ENCODE assay signal across 15 cellular contexts in genomic region chr6:36098920-36099647, GRCh38. TPM values are rescaled to one million over a fixed set of nuclear protein-coding genes. Genes with fewer than 3 reads are reported as not detected.
DNase-seq lines count a peak whose midpoint lies in the region; ATAC-seq, FAIRE-seq and TF ChIP-seq lines count a peak whose summit lies in the region.
"Had no signal": no experiment of that assay in that cellular context is flagged by ENCODE, and none has a peak within 500 bp of the region (broad histone marks: within the 10 kb centered on the region; RNA-seq: fewer than 3 reads in every experiment).

No MANE protein-coding gene starts in this region.

- no peaks in the 10 kb centered on the region for H3K9me3 Mint-ChIP-seq in CD8-positive, alpha-beta memory T cell

- ATAC-seq in HG03469 (IDR thresholded peaks at IDR 0.05; ENCODE audit: unreplicated experiment), result no peak

- no CpG with 5 or more reads among the region's 5 CpGs for WGBS in mesendoderm (ENCODE audit: extremely low coverage, insufficient coverage, low lambda C conversion rate)

- peak overlapping the region; percentile 12 for H3K4me3 ChIP-seq in CD8-positive, alpha-beta memory T cell (ENCODE audit: low read length)
- H3K4me3 ChIP-seq in choroid plexus epithelial cell (ENCODE audit: low read depth, low read length) (no peak overlapping the region), mesendoderm (ENCODE audit: low read length) (no peak overlapping the region)
- H3K4me3 ChIP-seq: colonic mucosa, SJSA1, thoracic aorta had no signal

- no peaks in the 10 kb centered on the region for H3K79me1 ChIP-seq in mesendoderm (ENCODE audit: low read length)

- H3K4me1 ChIP-seq in CD8-positive, alpha-beta memory T cell (ENCODE audit: insufficient read depth, low read length), result peaks cover 45% of the 10 kb centered on the region
- H3K4me1 ChIP-seq in mesendoderm (ENCODE audit: control insufficient read depth, low read depth, low read length), result peaks cover 8% of the 10 kb centered on the region
- H3K4me1 ChIP-seq: SJSA1 had no signal

- no peak overlapping the region for H3K18ac ChIP-seq in mesendoderm (ENCODE audit: low read length)

- no peak overlapping the region for H2BK15ac ChIP-seq in mesendoderm (replicated peaks; ENCODE audit: low read depth)

- no peaks in the 10 kb centered on the region for H3K9me3 ChIP-seq in CD8-positive, alpha-beta memory T cell (ENCODE audit: low read length)
- H3K9me3 ChIP-seq: colonic mucosa, SJSA1, thoracic aorta had no signal

- no peak for TF ChIP-seq POLR2A in GM12891 (IDR thresholded peaks at IDR 0.05; ENCODE audit: low read depth, low read length)

- POLR2A ChIA-PET in CD8-positive, alpha-beta memory T cell (lab: Charles Lee), result interaction anchor here (0.5 to 1.2 kb wide), 2 partner anchors 33 to 126 kb away, joined by 3 to 4 read pairs; no protein-coding TSS in a partner anchor

- H3K27me3 ChIP-seq in CD8-positive, alpha-beta memory T cell (ENCODE audit: insufficient read depth, low read length, poor library complexity, severe bottlenecking), result no peaks in the 10 kb centered on the region
- no peaks in the 10 kb centered on the region for H3K27me3 ChIP-seq in mesendoderm (ENCODE audit: insufficient read depth, low read length, poor library complexity)
- H3K27me3 ChIP-seq: colonic mucosa, SJSA1 had no signal

- CTCF ChIA-PET in CD8-positive, alpha-beta memory T cell (lab: Charles Lee), result interaction anchor here (1.3 to 2.0 kb wide), 2 partner anchors 11 to 71 kb away, joined by 3 to 8 read pairs; partner anchors contain the start of gene MAPK14

- H2BK5ac ChIP-seq in mesendoderm (ENCODE audit: low read length), result no peak overlapping the region

- H3K36me3 Mint-ChIP-seq in CD8-positive, alpha-beta memory T cell, result peaks cover 0 to 42% (median 6%) of the 10 kb centered on the region in 3 donors

- H4K5ac ChIP-seq in mesendoderm (ENCODE audit: low read length), result no peak overlapping the region

- no peak overlapping the region for H2AK5ac ChIP-seq in mesendoderm (ENCODE audit: low read length)

- no peak overlapping the region for H3K4ac ChIP-seq in mesendoderm (ENCODE audit: low read depth, low read length)

- no peaks in the 10 kb centered on the region for H3K79me2 ChIP-seq in mesendoderm (ENCODE audit: control insufficient read depth, insufficient read depth, low read length)

- no peak for FAIRE-seq in GM12891 (lab: Jason Lieb, UNC)
- FAIRE-seq: D721Med had no signal

- no peak overlapping the region for H3K4me2 ChIP-seq in mesendoderm (ENCODE audit: low read length)

- peak overlapping the region; percentile 32 to 86 (median 76) for H3K4me3 Mint-ChIP-seq in CD8-positive, alpha-beta memory T cell

- H3K23ac ChIP-seq in mesendoderm (ENCODE audit: low read length), result no peak overlapping the region

- H3K27ac Mint-ChIP-seq in CD8-positive, alpha-beta memory T cell, result peak overlapping the region; percentile 65 to 96 (median 90)

- DNase-seq in CD8-positive, alpha-beta memory T cell, result peak in 1 of 5 donors; percentile 27
- DNase-seq in NCI-H82 treated with DMSO at 0.1 percent for 48 hours (lab: John Stamatoyannopoulos, UW; ENCODE audit: unreplicated experiment) (peak; percentile 78), choroid plexus epithelial cell (ENCODE audit: low read depth) (peak; percentile 60), mesendoderm (peak; percentile 77), NCI-H446 (lab: John Stamatoyannopoulos, UW) (no peak), GM12891 (ENCODE audit: insufficient read length, low spot score) (no peak), NAMALWA (ENCODE audit: low spot score) (no peak)
- DNase-seq: activated CD8-positive, alpha-beta memory T cell treated with anti-CD3 and anti-CD28 coated beads, Interleukin-2, amount 50 U/mL, for 4 hours; colonic mucosa; NCI-H510A treated with DMSO at 0.1 percent for 48 hours; stimulated activated CD4-positive, alpha-beta T cell treated with anti-CD3 and anti-CD28 coated beads, Interleukin-4, amount 100 ng/mL, for 4 hours had no signal

- peak; percentile 23 for TF ChIP-seq CTCF in choroid plexus epithelial cell (conservative IDR thresholded peaks at IDR 0.05; ENCODE audit: low read depth, low read length)

- no peak overlapping the region for H3K56ac ChIP-seq in mesendoderm (ENCODE audit: low read length)

- H3K9ac ChIP-seq in mesendoderm (ENCODE audit: low read length), result no peak overlapping the region

- H3K27ac ChIP-seq in CD8-positive, alpha-beta memory T cell (ENCODE audit: low read depth, low read length), result no peak overlapping the region
- H3K27ac ChIP-seq in mesendoderm (ENCODE audit: low read depth, low read length), result no peak overlapping the region
- H3K27ac ChIP-seq: colonic mucosa, SJSA1, thoracic aorta had no signal

- no peaks in the 10 kb centered on the region for H3K27me3 Mint-ChIP-seq in CD8-positive, alpha-beta memory T cell

- H2BK120ac ChIP-seq in mesendoderm (ENCODE audit: low read depth, low read length), result no peak overlapping the region

- peaks cover 62 to 72% (median 68%) of the 10 kb centered on the region in 3 donors for H3K4me1 Mint-ChIP-seq in CD8-positive, alpha-beta memory T cell

- no peak overlapping the region for H4K8ac ChIP-seq in mesendoderm (ENCODE audit: low read depth, low read length)

- H3K36me3 ChIP-seq in CD8-positive, alpha-beta memory T cell (ENCODE audit: insufficient read depth, low read length), result peaks cover 4% of the 10 kb centered on the region
- H3K36me3 ChIP-seq in mesendoderm (ENCODE audit: control insufficient read depth, insufficient read depth, low read length), result peaks cover 4% of the 10 kb centered on the region
- H3K36me3 ChIP-seq: colonic mucosa had no signal

TF ChIP-seq in GM12891, 5 proteins besides CTCF, POLR2A, EP300 and RAD21:
- no peak for TF ChIP-seq POLR2AphosphoS5 (IDR thresholded peaks at IDR 0.05; ENCODE audit: low read depth, low read length)

RNA-seq across cellular contexts. Expression of gene MAPK13, which starts 31.2 kb away (rescaled TPM):
- 10 to 100 TPM; 75.7 to 77.3 TPM for total RNA-seq in CD8-positive, alpha-beta memory T cell
- 46.4 TPM for polyA plus RNA-seq in CD8-positive, alpha-beta memory T cell
- polyA plus RNA-seq in mesendoderm (2013, experiment 1 of 2), result 6.9 TPM
- 6.5 TPM for polyA plus RNA-seq in mesendoderm (2013, experiment 2 of 2)
- 6.2 TPM for polyA plus RNA-seq in GM12891 (2012; ENCODE audit: low read depth, missing spikeins)
- total RNA-seq: SJSA1 had no signal

Comparison
In these comparisons a context has a peak if more than half of its experiments do, and no peak if none do; other contexts are left out.
1. DNase-seq: peak in NCI-H82 treated with DMSO at 0.1 percent for 48 hours (single experiment), choroid plexus epithelial cell (single experiment) and mesendoderm (single experiment); none in NCI-H446 (0 of 2), GM12891 (single experiment) and NAMALWA (single experiment).